In the genomic region with DNA sequence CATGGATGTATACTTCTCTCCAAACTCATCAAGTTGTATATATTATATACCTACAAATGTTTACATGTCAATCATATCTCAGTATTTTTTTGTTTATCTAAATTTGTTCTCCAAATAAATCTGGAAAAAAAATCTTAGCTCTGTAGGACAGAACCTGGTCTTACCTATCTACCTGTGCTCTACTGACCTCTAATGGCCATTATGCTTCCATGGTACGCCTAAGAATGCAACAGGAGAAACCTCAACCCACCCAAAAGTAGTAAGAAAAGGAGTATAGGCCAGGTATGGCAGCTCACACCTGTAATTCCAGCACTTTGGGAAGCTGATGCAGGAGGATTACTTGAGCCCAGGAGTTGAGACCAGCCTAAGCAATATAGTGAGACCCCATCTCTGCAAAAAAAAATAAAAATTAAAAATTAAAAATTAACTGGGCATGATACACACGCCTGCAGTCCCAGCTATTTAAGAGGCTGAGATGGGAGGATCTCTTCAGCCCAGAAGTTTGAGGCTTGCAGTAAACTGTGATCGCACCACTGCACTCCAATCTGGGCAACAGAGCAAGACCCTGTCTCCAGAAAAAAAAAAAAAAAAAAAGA, we compare ENCODE assay signal across 2 cellular contexts.
TF ChIP-seq lines count a peak whose summit lies in the region.

No MANE protein-coding gene starts in this region.

TF ChIP-seq in SK-N-SH treated with all-trans-retinoic acid at 6 μM for 48 hours, 23 proteins besides CTCF, POLR2A, EP300 and RAD21:
- TF ChIP-seq ZNF8 (CRISPR knock-in tag; IDR thresholded peaks at IDR 0.05) = peak; percentile 61; the same call in 1 of the 2 replicates
- no peak for TF ChIP-seq TOX (CRISPR knock-in tag; IDR thresholded peaks at IDR 0.05; ENCODE audit: borderline replicate concordance)

TF ChIP-seq in HepG2, 621 proteins besides CTCF, POLR2A, EP300 and RAD21:
- TF ChIP-seq, protein P1, sequence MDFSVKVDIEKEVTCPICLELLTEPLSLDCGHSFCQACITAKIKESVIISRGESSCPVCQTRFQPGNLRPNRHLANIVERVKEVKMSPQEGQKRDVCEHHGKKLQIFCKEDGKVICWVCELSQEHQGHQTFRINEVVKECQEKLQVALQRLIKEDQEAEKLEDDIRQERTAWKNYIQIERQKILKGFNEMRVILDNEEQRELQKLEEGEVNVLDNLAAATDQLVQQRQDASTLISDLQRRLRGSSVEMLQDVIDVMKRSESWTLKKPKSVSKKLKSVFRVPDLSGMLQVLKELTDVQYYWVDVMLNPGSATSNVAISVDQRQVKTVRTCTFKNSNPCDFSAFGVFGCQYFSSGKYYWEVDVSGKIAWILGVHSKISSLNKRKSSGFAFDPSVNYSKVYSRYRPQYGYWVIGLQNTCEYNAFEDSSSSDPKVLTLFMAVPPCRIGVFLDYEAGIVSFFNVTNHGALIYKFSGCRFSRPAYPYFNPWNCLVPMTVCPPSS (IDR thresholded peaks at IDR 0.05) = no peak
- TF ChIP-seq STAG1 (CRISPR knock-in tag; IDR thresholded peaks at IDR 0.05) (peak; percentile 66), TEAD3 (CRISPR knock-in tag; optimal IDR thresholded peaks at IDR 0.05; ENCODE audit: borderline replicate concordance) (peak; percentile 17)
TF ChIP-seq in HepG2: peak in this region for 2.
